ENCODE assay signal across 8 cellular contexts in the genomic region with DNA sequence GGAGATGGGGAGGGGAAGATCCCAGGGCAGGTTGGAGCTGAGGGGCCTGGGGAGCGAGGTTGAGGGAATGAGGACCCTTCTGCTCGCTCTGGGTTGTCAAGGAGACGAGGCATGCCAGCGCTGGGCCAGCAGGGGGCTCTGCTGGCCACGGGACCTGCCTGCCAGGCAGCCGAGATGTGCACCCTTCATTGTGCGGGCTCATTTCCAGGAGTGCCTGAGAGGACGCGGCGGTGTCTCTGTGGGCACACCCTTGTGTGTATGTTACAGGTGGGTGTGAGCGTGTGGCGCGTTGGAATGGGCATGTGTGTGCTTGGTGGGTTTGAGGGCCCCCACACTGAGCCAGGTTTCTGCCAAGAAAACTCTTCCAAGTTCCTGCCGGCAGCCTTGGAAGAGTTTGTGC. TPM values are rescaled to one million over a fixed set of nuclear protein-coding genes. Genes with fewer than 3 reads are reported as not detected.
DNase-seq lines count a peak whose midpoint lies in the region; ATAC-seq and TF ChIP-seq lines count a peak whose summit lies in the region.

No MANE protein-coding gene starts in this region.

- ATAC-seq in GM21737 (IDR thresholded peaks at IDR 0.05; ENCODE audit: unreplicated experiment), result no peak

- H3K27ac Mint-ChIP-seq in progenitor cell of endocrine pancreas, result no peak overlapping the region

- H3K4me1 ChIP-seq in vagina, result peaks cover 54% of the 10 kb centered on the region

- H3K4me3 Mint-ChIP-seq in progenitor cell of endocrine pancreas (ENCODE audit: low read depth), result no peak overlapping the region

- no peaks in the 10 kb centered on the region for H3K36me3 ChIP-seq in vagina

- H3K27ac ChIP-seq in RWPE1 (peak overlapping the region; percentile 59), vagina (no peak overlapping the region)

- peak; percentile 48 for DNase-seq in DMS79 (lab: John Stamatoyannopoulos, UW)
- DNase-seq in Kasumi-1 (lab: John Stamatoyannopoulos, UW), result peak; percentile 67 to 77
- DNase-seq in RWPE1 (ENCODE audit: low spot score), result peak; percentile 68
- peak; percentile 53 for DNase-seq in activated naive CD4-positive, alpha-beta T cell treated with Interleukin-2 at 50 U/mL for 16 hours
- peak; percentile 63 to 92 (median 81) for DNase-seq in head of caudate nucleus
- DNase-seq in progenitor cell of endocrine pancreas (ENCODE audit: low spot score, unreplicated experiment), result peak; percentile 61
- DNase-seq in vagina (ENCODE audit: extremely low spot score in 2 of 2), result no peak

- no peak overlapping the region for H3K4me3 ChIP-seq in vagina

- H3K9me3 ChIP-seq in vagina, result no peaks in the 10 kb centered on the region

- no peaks in the 10 kb centered on the region for H3K9me3 Mint-ChIP-seq in progenitor cell of endocrine pancreas (ENCODE audit: low read depth)

- TF ChIP-seq CTCF in RWPE1 (conservative IDR thresholded peaks at IDR 0.05; ENCODE audit: low read depth) (peak; percentile 93), progenitor cell of endocrine pancreas (IDR thresholded peaks at IDR 0.05; ENCODE audit: unreplicated experiment) (peak; percentile 91), vagina (IDR thresholded peaks at IDR 0.05) (peak; percentile 88 to 95 (median 93))

- H3K4me1 Mint-ChIP-seq in progenitor cell of endocrine pancreas (ENCODE audit: low read depth), result no peaks in the 10 kb centered on the region

- intact Hi-C loops in head of caudate nucleus (cut with DNase I) (loop anchor here (5.0 kb wide), 1 partner anchor 38 kb away; no protein-coding TSS in a partner anchor), vagina (cut with DNase I) (loop anchor here (5.0 kb wide), 1 partner anchor 33 kb away; no protein-coding TSS in a partner anchor)

- POLR2A ChIA-PET in RWPE1 (lab: Yijun Ruan, JAX; ENCODE audit: low non-redundant PET), result interaction anchor here (1.0 kb wide), 1 partner anchor 8 kb away, joined by 3 read pairs; no protein-coding TSS in a partner anchor

- no peak for TF ChIP-seq POLR2A in vagina (IDR thresholded peaks at IDR 0.05)

- H3K27me3 ChIP-seq in vagina, result no peaks in the 10 kb centered on the region

- peaks cover 30% of the 10 kb centered on the region for H3K27me3 Mint-ChIP-seq in progenitor cell of endocrine pancreas

- CTCF ChIA-PET in RWPE1 (lab: Yijun Ruan, JAX), result interaction anchor here (0.6 to 1.6 kb wide), 6 partner anchors 11 to 62 kb away, joined by 3 to 7 read pairs (median 4); a partner anchor contains a TSS

- H3K36me3 Mint-ChIP-seq in progenitor cell of endocrine pancreas (ENCODE audit: insufficient read depth), result no peaks in the 10 kb centered on the region

RNA-seq across cellular contexts. Expression of a gene that starts 15.9 kb away (rescaled TPM):
- 2.9 and 3.3 TPM in 2 replicates for total RNA-seq in progenitor cell of endocrine pancreas
- 70.2 TPM for total RNA-seq in vagina

Comparison
In these comparisons a context has a peak if more than half of its experiments do, and no peak if none do; other contexts are left out.
1. DNase-seq: peak in DMS79 (single experiment), Kasumi-1 (2 of 2), RWPE1 (single experiment), activated naive CD4-positive, alpha-beta T cell treated with Interleukin-2 at 50 U/mL for 16 hours (single experiment), head of caudate nucleus (42 of 42) and progenitor cell of endocrine pancreas (single experiment); none in vagina (0 of 2).
2. RNA of a gene that starts 15.9 kb away (total RNA-seq): 70.2 TPM in vagina (single experiment); 2.9 to 3.3 TPM in progenitor cell of endocrine pancreas; every median in the first group is over 10 times any median in the second.
3. Peak in every context shown above with its lines, with median percentiles within 50 percentile points of each other: CTCF ChIP-seq.